Comparison of ENCODE assay signal across 1 cellular context in genomic region chr2:102235491-102235890, GRCh38.
TF ChIP-seq lines count a peak whose summit lies in the region.

No MANE protein-coding gene starts in this region.

TF ChIP-seq in HepG2, 621 proteins besides CTCF, POLR2A, EP300 and RAD21 (continues in another document):
- TF ChIP-seq TRAFD1 (CRISPR knock-in tag; IDR thresholded peaks at IDR 0.05; ENCODE audit: borderline replicate concordance): no peak
- TF ChIP-seq CCAR2 (optimal IDR thresholded peaks at IDR 0.05; ENCODE audit: low read depth, low read length): no peak
- TF ChIP-seq PITX1 (CRISPR knock-in tag; IDR thresholded peaks at IDR 0.05): 0 out of 2 replicates have a peak, but pooled peaks have one; percentile 12
- TF ChIP-seq IKZF1 (IDR thresholded peaks at IDR 0.05): no peak
- TF ChIP-seq TRIM24 (CRISPR knock-in tag; IDR thresholded peaks at IDR 0.05): no peak
- TF ChIP-seq MAFF (IDR thresholded peaks at IDR 0.05; ENCODE audit: low read depth, low read length): no peak
- TF ChIP-seq ZNF784 (CRISPR knock-in tag; IDR thresholded peaks at IDR 0.05; ENCODE audit: borderline replicate concordance): no peak
- no peak for TF ChIP-seq KMT2A (CRISPR knock-in tag; IDR thresholded peaks at IDR 0.05)
- TF ChIP-seq NRL (CRISPR knock-in tag; IDR thresholded peaks at IDR 0.05; ENCODE audit: borderline replicate concordance): 0 out of 2 replicates have a peak, but pooled peaks have one; percentile 14
- TF ChIP-seq PHF20 (CRISPR knock-in tag; IDR thresholded peaks at IDR 0.05): no peak
- peak; percentile 93 for TF ChIP-seq SMC3 (IDR thresholded peaks at IDR 0.05; ENCODE audit: low read length)
- 0 out of 2 replicates have a peak, but pooled peaks have one; percentile 34 for TF ChIP-seq ZGPAT (CRISPR knock-in tag; IDR thresholded peaks at IDR 0.05)
- TF ChIP-seq SALL1 (CRISPR knock-in tag; IDR thresholded peaks at IDR 0.05): 0 out of 2 replicates have a peak, but pooled peaks have one; percentile 44
- 0 out of 2 replicates have a peak, but pooled peaks have one; percentile 28 for TF ChIP-seq FOXK1 (CRISPR knock-in tag; IDR thresholded peaks at IDR 0.05; ENCODE audit: borderline replicate concordance, low read depth)
- peak; percentile 35; the same call in 1 of the 2 replicates for TF ChIP-seq GABPB1 (CRISPR knock-in tag; IDR thresholded peaks at IDR 0.05)
- TF ChIP-seq, protein P1, sequence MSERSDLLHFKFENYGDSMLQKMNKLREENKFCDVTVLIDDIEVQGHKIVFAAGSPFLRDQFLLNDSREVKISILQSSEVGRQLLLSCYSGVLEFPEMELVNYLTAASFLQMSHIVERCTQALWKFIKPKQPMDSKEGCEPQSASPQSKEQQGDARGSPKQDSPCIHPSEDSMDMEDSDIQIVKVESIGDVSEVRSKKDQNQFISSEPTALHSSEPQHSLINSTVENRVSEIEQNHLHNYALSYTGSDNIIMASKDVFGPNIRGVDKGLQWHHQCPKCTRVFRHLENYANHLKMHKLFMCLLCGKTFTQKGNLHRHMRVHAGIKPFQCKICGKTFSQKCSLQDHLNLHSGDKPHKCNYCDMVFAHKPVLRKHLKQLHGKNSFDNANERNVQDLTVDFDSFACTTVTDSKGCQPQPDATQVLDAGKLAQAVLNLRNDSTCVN (CRISPR knock-in tag; IDR thresholded peaks at IDR 0.05; ENCODE audit: borderline replicate concordance): no peak
- no peak for TF ChIP-seq ESRRA (CRISPR knock-in tag; IDR thresholded peaks at IDR 0.05; ENCODE audit: low read depth)
- TF ChIP-seq, protein P2, sequence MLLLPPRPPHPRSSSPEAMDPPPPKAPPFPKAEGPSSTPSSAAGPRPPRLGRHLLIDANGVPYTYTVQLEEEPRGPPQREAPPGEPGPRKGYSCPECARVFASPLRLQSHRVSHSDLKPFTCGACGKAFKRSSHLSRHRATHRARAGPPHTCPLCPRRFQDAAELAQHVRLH (CRISPR knock-in tag; IDR thresholded peaks at IDR 0.05; ENCODE audit: borderline replicate concordance, low read depth): peak; percentile 75; the same call in 1 of the 2 replicates
- TF ChIP-seq SETDB1 (CRISPR knock-in tag; IDR thresholded peaks at IDR 0.05; ENCODE audit: borderline replicate concordance): no peak
- TF ChIP-seq RXRA (CRISPR knock-in tag; IDR thresholded peaks at IDR 0.05): no peak; the same call in 1 of the 2 replicates
- no peak for TF ChIP-seq ZNF788 (CRISPR knock-in tag; IDR thresholded peaks at IDR 0.05; ENCODE audit: borderline replicate concordance)
- peak; percentile 80; the same call in 1 of the 2 replicates for TF ChIP-seq ZNF296 (CRISPR knock-in tag; conservative IDR thresholded peaks at IDR 0.05)
- TF ChIP-seq ZNF7 (CRISPR knock-in tag; IDR thresholded peaks at IDR 0.05): 0 out of 2 replicates have a peak, but pooled peaks have one; percentile 4
- no peak for TF ChIP-seq MXD1 (CRISPR knock-in tag; IDR thresholded peaks at IDR 0.05)
- TF ChIP-seq BCL6 (CRISPR knock-in tag; IDR thresholded peaks at IDR 0.05): no peak
- TF ChIP-seq ZNF232 (CRISPR knock-in tag; IDR thresholded peaks at IDR 0.05; ENCODE audit: borderline replicate concordance): no peak
- TF ChIP-seq SOX13 (IDR thresholded peaks at IDR 0.05): no peak
- no peak for TF ChIP-seq SOX13 (CRISPR knock-in tag; conservative IDR thresholded peaks at IDR 0.05 in 1 of 2, IDR thresholded peaks at IDR 0.05 in 1 of 2)
- TF ChIP-seq ZSCAN5A (CRISPR knock-in tag; IDR thresholded peaks at IDR 0.05; ENCODE audit: borderline replicate concordance): no peak
- TF ChIP-seq, protein P3, sequence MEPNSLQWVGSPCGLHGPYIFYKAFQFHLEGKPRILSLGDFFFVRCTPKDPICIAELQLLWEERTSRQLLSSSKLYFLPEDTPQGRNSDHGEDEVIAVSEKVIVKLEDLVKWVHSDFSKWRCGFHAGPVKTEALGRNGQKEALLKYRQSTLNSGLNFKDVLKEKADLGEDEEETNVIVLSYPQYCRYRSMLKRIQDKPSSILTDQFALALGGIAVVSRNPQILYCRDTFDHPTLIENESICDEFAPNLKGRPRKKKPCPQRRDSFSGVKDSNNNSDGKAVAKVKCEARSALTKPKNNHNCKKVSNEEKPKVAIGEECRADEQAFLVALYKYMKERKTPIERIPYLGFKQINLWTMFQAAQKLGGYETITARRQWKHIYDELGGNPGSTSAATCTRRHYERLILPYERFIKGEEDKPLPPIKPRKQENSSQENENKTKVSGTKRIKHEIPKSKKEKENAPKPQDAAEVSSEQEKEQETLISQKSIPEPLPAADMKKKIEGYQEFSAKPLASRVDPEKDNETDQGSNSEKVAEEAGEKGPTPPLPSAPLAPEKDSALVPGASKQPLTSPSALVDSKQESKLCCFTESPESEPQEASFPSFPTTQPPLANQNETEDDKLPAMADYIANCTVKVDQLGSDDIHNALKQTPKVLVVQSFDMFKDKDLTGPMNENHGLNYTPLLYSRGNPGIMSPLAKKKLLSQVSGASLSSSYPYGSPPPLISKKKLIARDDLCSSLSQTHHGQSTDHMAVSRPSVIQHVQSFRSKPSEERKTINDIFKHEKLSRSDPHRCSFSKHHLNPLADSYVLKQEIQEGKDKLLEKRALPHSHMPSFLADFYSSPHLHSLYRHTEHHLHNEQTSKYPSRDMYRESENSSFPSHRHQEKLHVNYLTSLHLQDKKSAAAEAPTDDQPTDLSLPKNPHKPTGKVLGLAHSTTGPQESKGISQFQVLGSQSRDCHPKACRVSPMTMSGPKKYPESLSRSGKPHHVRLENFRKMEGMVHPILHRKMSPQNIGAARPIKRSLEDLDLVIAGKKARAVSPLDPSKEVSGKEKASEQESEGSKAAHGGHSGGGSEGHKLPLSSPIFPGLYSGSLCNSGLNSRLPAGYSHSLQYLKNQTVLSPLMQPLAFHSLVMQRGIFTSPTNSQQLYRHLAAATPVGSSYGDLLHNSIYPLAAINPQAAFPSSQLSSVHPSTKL (CRISPR knock-in tag; IDR thresholded peaks at IDR 0.05): peak; percentile 42; the same call in 1 of the 2 replicates
- TF ChIP-seq MTA1 (CRISPR knock-in tag; IDR thresholded peaks at IDR 0.05; ENCODE audit: borderline replicate concordance): no peak
- TF ChIP-seq, protein P4, sequence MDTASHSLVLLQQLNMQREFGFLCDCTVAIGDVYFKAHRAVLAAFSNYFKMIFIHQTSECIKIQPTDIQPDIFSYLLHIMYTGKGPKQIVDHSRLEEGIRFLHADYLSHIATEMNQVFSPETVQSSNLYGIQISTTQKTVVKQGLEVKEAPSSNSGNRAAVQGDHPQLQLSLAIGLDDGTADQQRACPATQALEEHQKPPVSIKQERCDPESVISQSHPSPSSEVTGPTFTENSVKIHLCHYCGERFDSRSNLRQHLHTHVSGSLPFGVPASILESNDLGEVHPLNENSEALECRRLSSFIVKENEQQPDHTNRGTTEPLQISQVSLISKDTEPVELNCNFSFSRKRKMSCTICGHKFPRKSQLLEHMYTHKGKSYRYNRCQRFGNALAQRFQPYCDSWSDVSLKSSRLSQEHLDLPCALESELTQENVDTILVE (CRISPR knock-in tag; IDR thresholded peaks at IDR 0.05): 0 out of 2 replicates have a peak, but pooled peaks have one; percentile 53
- TF ChIP-seq ZNF773 (CRISPR knock-in tag; IDR thresholded peaks at IDR 0.05; ENCODE audit: borderline replicate concordance): no peak
- TF ChIP-seq PRDM10 (CRISPR knock-in tag; IDR thresholded peaks at IDR 0.05; ENCODE audit: low read depth): no peak
- TF ChIP-seq MEIS2 (CRISPR knock-in tag; IDR thresholded peaks at IDR 0.05): 0 out of 2 replicates have a peak, but pooled peaks have one; percentile 33
- TF ChIP-seq CREB1 (IDR thresholded peaks at IDR 0.05): no peak
- no peak for TF ChIP-seq CREB1 (CRISPR knock-in tag; IDR thresholded peaks at IDR 0.05)
- TF ChIP-seq MYPOP (CRISPR knock-in tag; IDR thresholded peaks at IDR 0.05): no peak
